Comparison of ENCODE assay signal across 2 cellular contexts in the genomic region with DNA sequence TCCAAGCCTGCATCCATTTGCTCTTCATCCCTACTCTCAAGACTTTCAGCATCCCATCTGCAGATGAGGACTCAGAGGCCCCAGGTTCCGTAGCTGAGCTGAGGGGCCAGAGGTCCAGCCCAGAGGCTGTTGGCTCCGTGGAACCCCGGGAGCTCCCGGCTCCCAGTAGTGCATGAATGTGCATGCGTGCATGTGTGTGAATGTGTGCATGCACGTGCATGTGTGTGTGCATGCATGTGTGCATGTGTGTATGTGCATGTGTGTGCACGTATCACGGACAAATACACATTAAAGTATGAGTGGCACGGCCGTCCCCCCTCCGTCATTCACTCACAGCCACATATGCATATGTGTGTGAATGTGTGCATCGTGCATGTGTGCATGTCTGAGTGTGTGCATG.
TF ChIP-seq lines count a peak whose summit lies in the region.

No MANE protein-coding gene starts in this region.

TF ChIP-seq in SK-N-SH, 30 proteins besides CTCF, POLR2A, EP300 and RAD21 (continued from another document):
- no peak for TF ChIP-seq ELF1 (IDR thresholded peaks at IDR 0.05)
- TF ChIP-seq RXRA (IDR thresholded peaks at IDR 0.05; ENCODE audit: borderline replicate concordance, low read depth) = no peak
TF ChIP-seq in SK-N-SH: peak in this region for 0.

TF ChIP-seq in SK-N-SH treated with all-trans-retinoic acid at 6 μM for 48 hours, 23 proteins besides CTCF, POLR2A, EP300 and RAD21 (continued from another document):
- TF ChIP-seq, protein P1, sequence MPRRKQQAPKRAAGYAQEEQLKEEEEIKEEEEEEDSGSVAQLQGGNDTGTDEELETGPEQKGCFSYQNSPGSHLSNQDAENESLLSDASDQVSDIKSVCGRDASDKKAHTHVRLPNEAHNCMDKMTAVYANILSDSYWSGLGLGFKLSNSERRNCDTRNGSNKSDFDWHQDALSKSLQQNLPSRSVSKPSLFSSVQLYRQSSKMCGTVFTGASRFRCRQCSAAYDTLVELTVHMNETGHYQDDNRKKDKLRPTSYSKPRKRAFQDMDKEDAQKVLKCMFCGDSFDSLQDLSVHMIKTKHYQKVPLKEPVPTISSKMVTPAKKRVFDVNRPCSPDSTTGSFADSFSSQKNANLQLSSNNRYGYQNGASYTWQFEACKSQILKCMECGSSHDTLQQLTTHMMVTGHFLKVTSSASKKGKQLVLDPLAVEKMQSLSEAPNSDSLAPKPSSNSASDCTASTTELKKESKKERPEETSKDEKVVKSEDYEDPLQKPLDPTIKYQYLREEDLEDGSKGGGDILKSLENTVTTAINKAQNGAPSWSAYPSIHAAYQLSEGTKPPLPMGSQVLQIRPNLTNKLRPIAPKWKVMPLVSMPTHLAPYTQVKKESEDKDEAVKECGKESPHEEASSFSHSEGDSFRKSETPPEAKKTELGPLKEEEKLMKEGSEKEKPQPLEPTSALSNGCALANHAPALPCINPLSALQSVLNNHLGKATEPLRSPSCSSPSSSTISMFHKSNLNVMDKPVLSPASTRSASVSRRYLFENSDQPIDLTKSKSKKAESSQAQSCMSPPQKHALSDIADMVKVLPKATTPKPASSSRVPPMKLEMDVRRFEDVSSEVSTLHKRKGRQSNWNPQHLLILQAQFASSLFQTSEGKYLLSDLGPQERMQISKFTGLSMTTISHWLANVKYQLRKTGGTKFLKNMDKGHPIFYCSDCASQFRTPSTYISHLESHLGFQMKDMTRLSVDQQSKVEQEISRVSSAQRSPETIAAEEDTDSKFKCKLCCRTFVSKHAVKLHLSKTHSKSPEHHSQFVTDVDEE (CRISPR knock-in tag; IDR thresholded peaks at IDR 0.05) = no peak
- TF ChIP-seq ZNF8 (CRISPR knock-in tag; IDR thresholded peaks at IDR 0.05) (no peak), ISL1 (CRISPR knock-in tag; IDR thresholded peaks at IDR 0.05) (no peak), ZNF565 (CRISPR knock-in tag; conservative IDR thresholded peaks at IDR 0.05; ENCODE audit: low read depth) (no peak), OSR1 (CRISPR knock-in tag; IDR thresholded peaks at IDR 0.05) (no peak)
TF ChIP-seq in SK-N-SH treated with all-trans-retinoic acid at 6 μM for 48 hours: peak in this region for 0.
